In the genomic region with DNA sequence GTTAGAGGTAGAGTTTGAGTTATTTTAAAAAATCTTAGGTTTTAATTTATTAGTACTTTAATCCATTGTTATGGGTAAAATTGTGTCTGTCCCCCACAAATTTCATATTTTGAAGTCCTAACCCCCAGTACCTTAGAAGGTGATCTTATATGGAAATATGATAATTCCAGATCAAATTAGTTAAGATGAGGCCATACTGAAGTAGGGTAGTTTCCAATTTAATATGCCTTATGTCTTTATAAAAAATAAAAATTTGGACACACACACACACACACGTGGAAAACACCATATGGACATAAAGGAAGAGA, we compare ENCODE assay signal across 14 cellular contexts. TPM values are rescaled to one million over a fixed set of nuclear protein-coding genes. Genes with fewer than 3 reads are reported as not detected.
DNase-seq lines count a peak whose midpoint lies in the region; ATAC-seq and TF ChIP-seq lines count a peak whose summit lies in the region.
"Had no signal": no experiment of that assay in that cellular context is flagged by ENCODE, and none has a peak within 500 bp of the region (broad histone marks: within the 10 kb centered on the region; RNA-seq: fewer than 3 reads in every experiment).

No MANE protein-coding gene starts in this region.

- no peaks in the 10 kb centered on the region for H3K36me3 ChIP-seq in PC-9 (ENCODE audit: low read depth)
- H3K36me3 ChIP-seq in hepatocyte (replicated peaks; ENCODE audit: insufficient read depth, low read depth), result no peaks in the 10 kb centered on the region
- H3K36me3 ChIP-seq in SJCRH30, result no peaks in the 10 kb centered on the region
- H3K36me3 ChIP-seq: SJSA1 had no signal

- H3K27ac Mint-ChIP-seq in natural killer cell, result no peak overlapping the region
- no peak overlapping the region for H3K27ac Mint-ChIP-seq in natural killer cell treated with Interleukin-12 subunit alpha and Interleukin-12 subunit beta and Interleukin-15 and Interleukin-18, amount 100 ng/mL, for 72 hours

- CTCF ChIA-PET in PC-9 (lab: Charles Lee), result interaction anchor here (0.5 to 5.4 kb wide), 4 partner anchors 127 to 759 kb away, joined by 4 to 87 read pairs (median 9); no protein-coding TSS in a partner anchor

- TF ChIP-seq CTCF in natural killer cell (IDR thresholded peaks at IDR 0.05) (peak; percentile 47), PC-9 (conservative IDR thresholded peaks at IDR 0.05) (peak; percentile 49; the same call in 1 of the 2 replicates), hepatocyte (IDR thresholded peaks at IDR 0.05; ENCODE audit: poor library complexity) (no peak)

- H3K79me2 ChIP-seq in PC-9 (ENCODE audit: low read depth) (no peaks in the 10 kb centered on the region), hepatocyte (no peaks in the 10 kb centered on the region)

- no peak for DNase-seq in natural killer cell
- no peak for DNase-seq in natural killer cell treated with Interleukin-12 subunit alpha and Interleukin-12 subunit beta and Interleukin-15 and Interleukin-18, amount 100 ng/mL, for 72 hours (ENCODE audit: low spot score)
- no peak for DNase-seq in PC-9
- no peak for DNase-seq in hepatocyte (ENCODE audit: low spot score)
- no peak for DNase-seq in SJCRH30
- DNase-seq: 8988T had no signal

- no peak overlapping the region for H3K27ac ChIP-seq in PC-9
- no peak overlapping the region for H3K27ac ChIP-seq in hepatocyte
- no peak overlapping the region for H3K27ac ChIP-seq in SJCRH30
- H3K27ac ChIP-seq: SJSA1 had no signal

- intact Hi-C loops in natural killer cell (cut with micrococcal nuclease) (loop anchor here (1.0 to 5.0 kb wide), 3 partner anchors 274 to 758 kb away; no protein-coding TSS in a partner anchor), PC-9 (cut with micrococcal nuclease; ENCODE audit: unreplicated experiment) (loop anchor here (1.0 to 5.0 kb wide), 4 partner anchors 127 to 758 kb away; no protein-coding TSS in a partner anchor)

- H4K20me1 ChIP-seq in PC-9 (ENCODE audit: insufficient read depth), result no peaks in the 10 kb centered on the region
- no peaks in the 10 kb centered on the region for H4K20me1 ChIP-seq in hepatocyte (ENCODE audit: insufficient read depth, poor library complexity, severe bottlenecking)

- BruUV-seq in PC-9 (replicated peaks; lab: Mats Ljungman, UMichigan), result no TSS peak

- no peaks in the 10 kb centered on the region for H3K9me2 ChIP-seq in PC-9 (ENCODE audit: insufficient read depth)
- no peaks in the 10 kb centered on the region for H3K9me2 ChIP-seq in hepatocyte (replicated peaks; ENCODE audit: insufficient read depth)

- H3K27me3 Mint-ChIP-seq in natural killer cell (ENCODE audit: low read depth in 2 of 2), result no peaks in the 10 kb centered on the region
- H3K27me3 Mint-ChIP-seq in natural killer cell treated with Interleukin-12 subunit alpha and Interleukin-12 subunit beta and Interleukin-15 and Interleukin-18, amount 100 ng/mL, for 72 hours, result peaks cover 6 to 7% of the 10 kb centered on the region in 2 donors

- H3K9me3 Mint-ChIP-seq in natural killer cell, result no peaks in the 10 kb centered on the region
- no peaks in the 10 kb centered on the region for H3K9me3 Mint-ChIP-seq in natural killer cell treated with Interleukin-12 subunit alpha and Interleukin-12 subunit beta and Interleukin-15 and Interleukin-18, amount 100 ng/mL, for 72 hours

- 0 out of 2 replicates have a peak, but pooled peaks cover 4% of the 10 kb centered on the region for H3K4me1 ChIP-seq in PC-9 (replicated peaks; ENCODE audit: insufficient read depth)
- peaks cover 6% of the 10 kb centered on the region for H3K4me1 ChIP-seq in hepatocyte (ENCODE audit: insufficient read depth)
- H3K4me1 ChIP-seq in SJCRH30, result no peaks in the 10 kb centered on the region

- no peaks in the 10 kb centered on the region for H3F3A ChIP-seq in PC-9 (ENCODE audit: insufficient read depth, low read depth)

- WGBS in hepatocyte (ENCODE audit: low lambda C conversion rate, missing lambda C conversion rate), result 27% methylated on average over 1 of the region's 1 CpG

- no peaks in the 10 kb centered on the region for H3K9me3 ChIP-seq in PC-9 (ENCODE audit: insufficient read depth, low read depth)
- H3K9me3 ChIP-seq in hepatocyte (ENCODE audit: low read depth), result no peaks in the 10 kb centered on the region
- peaks cover 2% of the 10 kb centered on the region; the same call in 1 of the 2 replicates for H3K9me3 ChIP-seq in SJCRH30 (replicated peaks)
- H3K9me3 ChIP-seq: SJSA1 had no signal

- H3K36me3 Mint-ChIP-seq in natural killer cell, result no peaks in the 10 kb centered on the region
- no peaks in the 10 kb centered on the region for H3K36me3 Mint-ChIP-seq in natural killer cell treated with Interleukin-12 subunit alpha and Interleukin-12 subunit beta and Interleukin-15 and Interleukin-18, amount 100 ng/mL, for 72 hours

- H3K4me1 Mint-ChIP-seq in natural killer cell, result no peaks in the 10 kb centered on the region
- H3K4me1 Mint-ChIP-seq in natural killer cell treated with Interleukin-12 subunit alpha and Interleukin-12 subunit beta and Interleukin-15 and Interleukin-18, amount 100 ng/mL, for 72 hours (ENCODE audit: low read depth in 2 of 2), result peaks cover 4 to 5% of the 10 kb centered on the region in 2 donors

- H2AFZ ChIP-seq in PC-9 (no peak overlapping the region), hepatocyte (no peak overlapping the region)

- POLR2A ChIA-PET in PC-9 (lab: Charles Lee; ENCODE audit: unreplicated experiment), result no interaction called here

- no peak overlapping the region for H3K4me3 Mint-ChIP-seq in natural killer cell
- H3K4me3 Mint-ChIP-seq in natural killer cell treated with Interleukin-12 subunit alpha and Interleukin-12 subunit beta and Interleukin-15 and Interleukin-18, amount 100 ng/mL, for 72 hours, result no peak overlapping the region

- H3K4me2 ChIP-seq in PC-9 (no peak overlapping the region), hepatocyte (peak overlapping the region; percentile 57)

- no peak overlapping the region for H3K4me3 ChIP-seq in PC-9
- H3K4me3 ChIP-seq in hepatocyte, result no peak overlapping the region
- no peak overlapping the region for H3K4me3 ChIP-seq in SJCRH30
- H3K4me3 ChIP-seq: SJSA1 had no signal

- ATAC-seq in natural killer cell, result no peak
- ATAC-seq in natural killer cell treated with Interleukin-12 subunit alpha and Interleukin-12 subunit beta and Interleukin-15 and Interleukin-18, amount 100 ng/mL, for 72 hours, result no peak
- no peak for ATAC-seq in HG03280 (IDR thresholded peaks at IDR 0.05; ENCODE audit: unreplicated experiment)
- ATAC-seq in GM18858 (IDR thresholded peaks at IDR 0.05; ENCODE audit: unreplicated experiment), result no peak
- no peak for ATAC-seq in GM21786 (IDR thresholded peaks at IDR 0.05; ENCODE audit: unreplicated experiment)

- H3K27me3 ChIP-seq in PC-9 (ENCODE audit: insufficient read depth, low read depth) (no peaks in the 10 kb centered on the region), hepatocyte (no peaks in the 10 kb centered on the region), SJCRH30 (no peaks in the 10 kb centered on the region)
- H3K27me3 ChIP-seq: SJSA1 had no signal

RNA-seq across cellular contexts. Expression of a gene that starts 18.6 kb away (rescaled TPM):
- total RNA-seq in natural killer cell, result not detected
- total RNA-seq in natural killer cell treated with Interleukin-12 subunit alpha and Interleukin-12 subunit beta and Interleukin-15 and Interleukin-18, amount 100 ng/mL, for 72 hours, result not detected
- not detected in 2 replicates for total RNA-seq in PC-9 (2021)
- total RNA-seq in hepatocyte, result 33.3 and 34.1 TPM in 2 replicates
- 2.5 and 4.9 TPM in 2 replicates for polyA plus RNA-seq in hepatocyte
- not detected in 2 replicates for total RNA-seq in SJCRH30 (2014; rRNA removed; shearing (Covaris generic))
- total RNA-seq: H4, IMR-90, LHCN-M2, RPMI7951, SJSA1 had no signal
- polyA plus RNA-seq: IMR-90 had no signal

Comparison
In these comparisons a context has a peak if more than half of its experiments do, and no peak if none do; other contexts are left out.
1. RNA of a gene that starts 18.6 kb away (total RNA-seq): 33.3 to 34.1 TPM in hepatocyte; not detected in PC-9, not detected in SJCRH30, not detected in natural killer cell and not detected in natural killer cell treated with Interleukin-12 subunit alpha and Interleukin-12 subunit beta and Interleukin-15 and Interleukin-18, amount 100 ng/mL, for 72 hours; every median in the first group is over 10 times any median in the second.